Comparison of ENCODE assay signal across 21 cellular contexts in the genomic region with DNA sequence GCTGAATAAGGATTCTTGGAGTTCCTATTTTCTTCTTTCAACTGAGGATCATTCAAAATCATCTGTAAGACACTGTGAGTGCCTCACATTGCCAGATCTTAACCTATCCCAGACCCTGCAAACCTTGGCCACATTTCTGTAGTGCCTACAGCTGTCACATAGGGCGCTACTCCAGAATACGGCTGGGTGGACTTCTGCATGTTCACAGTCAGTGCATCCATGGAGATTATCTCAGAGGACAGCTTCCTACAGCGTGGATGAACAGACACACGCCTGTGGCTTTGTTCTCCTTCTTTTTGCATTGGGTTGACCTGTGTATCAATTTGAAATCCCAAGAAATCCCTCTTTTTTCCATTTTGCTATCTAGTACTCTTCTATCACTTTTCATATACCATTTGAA.
"Had no signal": no experiment of that assay in that cellular context is flagged by ENCODE, and none has a peak within 500 bp of the region (broad histone marks: within the 10 kb centered on the region; RNA-seq: fewer than 3 reads in every experiment).

No MANE protein-coding gene starts in this region.

- H3K36me3 ChIP-seq: heart left ventricle, neutrophil, tibial nerve had no signal

- H3K4me3 ChIP-seq: heart left ventricle, lung, psoas muscle, testis, tibial nerve had no signal

- H3K27ac ChIP-seq: heart left ventricle, neutrophil, psoas muscle, testis had no signal

- H3K4me1 ChIP-seq: testis had no signal

- ATAC-seq: esophagus mucosa; heart left ventricle; left colon; left ventricle myocardium superior; natural killer cell treated with Interleukin-12 subunit alpha and Interleukin-12 subunit beta and Interleukin-15 and Interleukin-18, amount 100 ng/mL, for 72 hours; psoas muscle; sciatic nerve; stimulated activated naive B cell treated with anti-CD40 and anti-IgM and Interleukin-4, amounts not matched to agents 10 μg/mL and 1 μg/mL and 100 μg/mL, for 72 hours; stimulated activated naive CD8-positive, alpha-beta T cell treated with anti-CD3 and anti-CD28 coated beads, Interleukin-15, amount 100 ng/mL, for 72 hours had no signal

- H3K27ac Mint-ChIP-seq: natural killer cell treated with Interleukin-12 subunit alpha and Interleukin-12 subunit beta and Interleukin-15 and Interleukin-18, amount 100 ng/mL, for 72 hours; stimulated activated naive B cell treated with anti-CD40 and anti-IgM and Interleukin-4, amounts not matched to agents 10 μg/mL and 1 μg/mL and 100 μg/mL, for 72 hours; stimulated activated naive CD8-positive, alpha-beta T cell treated with anti-CD3 and anti-CD28 coated beads, Interleukin-15, amount 100 ng/mL, for 72 hours had no signal

- H3K27me3 ChIP-seq: testis had no signal

- H3K4me3 Mint-ChIP-seq: natural killer cell treated with Interleukin-12 subunit alpha and Interleukin-12 subunit beta and Interleukin-15 and Interleukin-18, amount 100 ng/mL, for 72 hours; stimulated activated naive B cell treated with anti-CD40 and anti-IgM and Interleukin-4, amounts not matched to agents 10 μg/mL and 1 μg/mL and 100 μg/mL, for 72 hours; stimulated activated naive CD8-positive, alpha-beta T cell treated with anti-CD3 and anti-CD28 coated beads, Interleukin-15, amount 100 ng/mL, for 72 hours had no signal

- DNase-seq: effector memory CD4-positive, alpha-beta T cell; heart left ventricle; hippocampal formation; left colon; left ventricle myocardium superior; mesenchymal stem cell; midbrain; psoas muscle; stimulated activated CD4-positive, alpha-beta T cell treated with anti-CD3 and anti-CD28 coated beads, Interleukin-2, amount 100 ng/mL, for 24 hours; stimulated activated CD4-positive, alpha-beta T cell treated with anti-CD3 and anti-CD28 coated beads, Interleukin-4, amount 100 ng/mL, for 4 hours; stimulated activated naive B cell treated with anti-CD40 and anti-IgM and Interleukin-4, amounts not matched to agents 10 μg/mL and 1 μg/mL and 100 μg/mL, for 72 hours; stimulated activated naive CD8-positive, alpha-beta T cell treated with anti-CD3 and anti-CD28 coated beads, Interleukin-15, amount 100 ng/mL, for 72 hours; testis had no signal

- H3K9me3 Mint-ChIP-seq: natural killer cell treated with Interleukin-12 subunit alpha and Interleukin-12 subunit beta and Interleukin-15 and Interleukin-18, amount 100 ng/mL, for 72 hours; stimulated activated naive CD8-positive, alpha-beta T cell treated with anti-CD3 and anti-CD28 coated beads, Interleukin-15, amount 100 ng/mL, for 72 hours had no signal

- H3K9me3 ChIP-seq: heart left ventricle, neutrophil, psoas muscle, testis, tibial nerve had no signal

- FAIRE-seq: endometrium, frontal cortex had no signal
